Comparison of ENCODE assay signal across 22 cellular contexts in the genomic region with DNA sequence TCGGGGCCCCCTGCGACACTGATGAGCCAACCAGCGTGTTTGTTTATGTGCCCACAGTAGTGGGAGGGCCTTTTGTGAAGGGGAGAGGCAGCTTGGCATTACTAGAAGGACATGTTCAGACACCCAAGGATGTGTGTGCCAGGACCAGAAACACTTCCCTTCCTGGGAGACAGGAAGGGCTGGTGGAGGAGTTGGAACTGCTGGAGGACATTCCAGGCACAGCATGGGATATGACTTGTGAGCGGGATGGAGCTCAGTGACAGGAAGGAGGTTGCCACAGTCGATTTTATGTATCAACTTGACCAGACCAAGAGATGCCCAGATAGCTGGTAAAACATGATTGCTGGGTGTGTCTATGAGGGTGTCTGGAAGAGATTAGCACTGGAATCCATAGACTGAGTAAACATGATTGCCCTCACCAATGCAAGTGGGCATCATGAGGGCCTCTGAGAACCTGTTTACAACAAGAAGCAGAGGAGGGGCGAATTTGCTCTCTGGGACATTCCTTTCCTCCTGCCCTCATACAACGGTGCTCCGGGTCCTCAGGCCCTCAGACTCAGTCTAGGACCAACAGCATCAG.
A peak's percentile ranks its signal among the peaks of the same experiment; 100 is the strongest.
DNase-seq lines count a peak whose midpoint lies in the region; ATAC-seq, FAIRE-seq and TF ChIP-seq lines count a peak whose summit lies in the region.
"Had no signal": no experiment of that assay in that cellular context is flagged by ENCODE, and none has a peak within 500 bp of the region (broad histone marks: within the 10 kb centered on the region; RNA-seq: fewer than 3 reads in every experiment).

No MANE protein-coding gene starts in this region.

- no peaks in the 10 kb centered on the region for H3K23me2 ChIP-seq in H1 (ENCODE audit: low read depth, low read length)

- CTCF ChIA-PET in SK-N-SH (lab: Yijun Ruan, JAX): interaction anchor here (1.0 to 1.9 kb wide), 2 partner anchors 10 to 257 kb away, joined by 4 to 9 read pairs; no protein-coding TSS in a partner anchor
- CTCF ChIA-PET in HEK293 (lab: Yijun Ruan, JAX): interaction anchor here (0.7 kb wide), 2 partner anchors 158 to 275 kb away, joined by 3 to 4 read pairs; no protein-coding TSS in a partner anchor
- CTCF ChIA-PET in H1 (lab: Charles Lee; ENCODE audit: partially characterized antibody): interaction anchor here (0.6 to 2.0 kb wide), 3 partner anchors 10 to 103 kb away, joined by 3 to 6 read pairs (median 3); no protein-coding TSS in a partner anchor

- ATAC-seq in SK-N-SH treated with all-trans-retinoic acid at 6 μM for 48 hours (no peak), GM21717 (IDR thresholded peaks at IDR 0.05; ENCODE audit: unreplicated experiment) (no peak)
- ATAC-seq: CD8-positive, alpha-beta T cell; K562 had no signal

- H3K9ac ChIP-seq in SK-N-SH (no peak overlapping the region), H1 (replicated peaks in 1 of 4; ENCODE audit: extremely low read depth in 1 of 4, low read depth in 3 of 4, low read length in 3 of 4) (no peak overlapping the region)
- H3K9ac ChIP-seq: BLaER1 treated with 17β-estradiol and CSF1 and Interleukin-3, amounts not matched to agents 10 nM and 100 nM had no signal

- no peak overlapping the region for H4K5ac ChIP-seq in H1 (ENCODE audit: insufficient read length, low read depth, low read length)

- H3K18ac ChIP-seq in H1 (ENCODE audit: extremely low read depth, low read length): 0 out of 2 replicates have a peak overlapping the region, but pooled peaks have one; percentile 21

- H2BK15ac ChIP-seq in H1 (ENCODE audit: low read length): no peak overlapping the region

- no peak overlapping the region for H4K8ac ChIP-seq in H1 (ENCODE audit: extremely low read depth, insufficient read depth, low read length)

- no peak for TF ChIP-seq RAD21 in SK-N-SH (IDR thresholded peaks at IDR 0.05; ENCODE audit: low read length)
- TF ChIP-seq RAD21 in H1 (IDR thresholded peaks at IDR 0.05 in 1 of 2, conservative IDR thresholded peaks at IDR 0.05 in 1 of 2; ENCODE audit: low read depth in 2 of 2, low read length in 2 of 2): no peak

- no peaks in the 10 kb centered on the region for H4K20me1 ChIP-seq in SK-N-SH (ENCODE audit: insufficient read depth)
- no peaks in the 10 kb centered on the region for H4K20me1 ChIP-seq in H1 (replicated peaks in 1 of 2; ENCODE audit: control insufficient read depth in 1 of 2, insufficient read depth in 2 of 2, low read length in 2 of 2)

- H3K4ac ChIP-seq in H1 (replicated peaks; ENCODE audit: insufficient read length, low read depth, low read length): no peak overlapping the region

- H3K27ac ChIP-seq in SK-N-SH (ENCODE audit: low read depth in 2 of 2, low read length in 1 of 2) (peak overlapping the region in 1 of 2 experiments; percentile 68; a peak in 2 of 4 replicates), HEK293 (ENCODE audit: extremely low read depth, low read depth, low read length) (no peak overlapping the region), H1 (ENCODE audit: low read depth, low read length) (no peak overlapping the region), prostate gland (no peak overlapping the region)
- H3K27ac ChIP-seq: 22Rv1; BLaER1 treated with 17β-estradiol and CSF1 and Interleukin-3, amounts not matched to agents 10 nM and 100 nM; SK-N-MC had no signal

- POLR2A ChIA-PET in SK-N-SH (lab: Yijun Ruan, JAX): no interaction called here
- POLR2A ChIA-PET in HEK293 (lab: Yijun Ruan, JAX): interaction anchor here (2.6 kb wide), 1 partner anchor 8 kb away, joined by 5 read pairs; no protein-coding TSS in a partner anchor
- POLR2A ChIA-PET in H1 (lab: Charles Lee; ENCODE audit: partially characterized antibody): interaction anchor here (1.8 kb wide), 1 partner anchor 104 kb away, joined by 5 read pairs; no protein-coding TSS in a partner anchor

- H4K91ac ChIP-seq in H1 (replicated peaks; ENCODE audit: insufficient read length, low read length): no peak overlapping the region

- H3K79me2 ChIP-seq in SK-N-SH (ENCODE audit: insufficient read depth) (no peaks in the 10 kb centered on the region), H1 (ENCODE audit: control insufficient read depth in 1 of 2, insufficient read depth in 2 of 2, low read length in 2 of 2) (no peaks in the 10 kb centered on the region)

- FAIRE-seq in H1 (lab: Jason Lieb, UNC): no peak
- FAIRE-seq: GM19239, H54, K562 had no signal

- TF ChIP-seq CTCF in SK-N-SH (IDR thresholded peaks at IDR 0.05) (no peak), HEK293 (tag by site-specific recombination; IDR thresholded peaks at IDR 0.05) (no peak), H1 (IDR thresholded peaks at IDR 0.05; ENCODE audit: control extremely low read depth in 1 of 3, insufficient read depth in 1 of 3, low read depth in 1 of 3, low read length in 3 of 3) (no peak), prostate gland (IDR thresholded peaks at IDR 0.05) (no peak)

- no peak overlapping the region for H3K14ac ChIP-seq in H1 (ENCODE audit: insufficient read length)

- no peak overlapping the region for H2BK120ac ChIP-seq in H1 (replicated peaks; ENCODE audit: low read depth, low read length)

- peak overlapping the region; percentile 52; the same call in 1 of the 2 replicates for H2BK20ac ChIP-seq in H1 (ENCODE audit: low read length)

- H3K79me1 ChIP-seq in H1 (ENCODE audit: low read depth, low read length): no peaks in the 10 kb centered on the region

- H2AFZ ChIP-seq in SK-N-SH (ENCODE audit: low read depth) (no peak overlapping the region), H1 (ENCODE audit: low read length) (no peak overlapping the region)

- no peaks in the 10 kb centered on the region for H3K9me2 ChIP-seq in SK-N-SH

- H3K36me3 ChIP-seq in SK-N-SH (replicated peaks in 1 of 2; ENCODE audit: control insufficient read depth in 1 of 2, insufficient read depth in 2 of 2, low read length in 1 of 2) (no peaks in the 10 kb centered on the region), HEK293 (ENCODE audit: control insufficient read depth in 2 of 2, insufficient read depth in 1 of 2, low read length in 2 of 2) (no peaks in the 10 kb centered on the region), H1 (ENCODE audit: control insufficient read depth in 2 of 4, insufficient read depth in 4 of 4, low read length in 3 of 4) (no peaks in the 10 kb centered on the region), prostate gland (no peaks in the 10 kb centered on the region)
- H3K36me3 ChIP-seq: BLaER1 treated with 17β-estradiol and CSF1 and Interleukin-3, amounts not matched to agents 10 nM and 100 nM had no signal

- H3K4me1 ChIP-seq in SK-N-SH (ENCODE audit: control insufficient read depth in 1 of 2, insufficient read depth in 2 of 2, low read depth in 1 of 2, low read length in 1 of 2) (peaks cover 13 to 67% of the 10 kb centered on the region in 2 experiments; a peak in 3 of 4 replicates), HEK293 (ENCODE audit: control insufficient read depth, insufficient read depth, low read length) (peaks cover 21% of the 10 kb centered on the region), H1 (replicated peaks in 1 of 4; ENCODE audit: control insufficient read depth in 3 of 4, insufficient read depth in 4 of 4, low read length in 3 of 4) (peaks cover 1 to 3% (median 2%) of the 10 kb centered on the region in 4 experiments; a peak in 5 of 7 replicates), prostate gland (replicated peaks) (no peaks in the 10 kb centered on the region)

- no peak overlapping the region for H2BK5ac ChIP-seq in H1 (ENCODE audit: low read depth, low read length)

- no peak for TF ChIP-seq POLR2A in H1 (IDR thresholded peaks at IDR 0.05; ENCODE audit: control extremely low read depth in 1 of 2, low read depth in 2 of 2, low read length in 2 of 2)
- TF ChIP-seq POLR2A in prostate gland (IDR thresholded peaks at IDR 0.05): no peak

- DNase-seq in SK-N-SH (peak; percentile 33), H1 (ENCODE audit: low read depth in 1 of 2, low spot score in 2 of 2) (no peak), prostate gland (ENCODE audit: low spot score) (peak; percentile 28), NCI-H2196 treated with DMSO at 0.1 percent for 48 hours (lab: John Stamatoyannopoulos, UW; ENCODE audit: unreplicated experiment) (no peak), NCI-H146 (lab: John Stamatoyannopoulos, UW) (no peak)
- DNase-seq: CD8-positive, alpha-beta T cell; EL; GF-D8; NCI-H1105 treated with DMSO at 0.1 percent for 48 hours; NCI-H1694 treated with DMSO at 0.1 percent for 48 hours; NCI-H446 treated with DMSO at 0.1 percent for 48 hours; NCI-H526 treated with DMSO at 0.1 percent for 48 hours; SHP77 treated with DMSO at 0.1 percent for 48 hours had no signal

- H3K4me3 ChIP-seq in SK-N-SH (ENCODE audit: low read depth in 2 of 2, low read length in 1 of 2): no peak overlapping the region
- H3K4me3 ChIP-seq in HEK293 (ENCODE audit: low read depth, low read length): no peak overlapping the region
- no peak overlapping the region for H3K4me3 ChIP-seq in H1 (ENCODE audit: extremely low read depth in 1 of 4, insufficient read depth in 2 of 4, low read depth in 3 of 4, low read length in 4 of 4)
- no peak overlapping the region for H3K4me3 ChIP-seq in prostate gland
- H3K4me3 ChIP-seq: BLaER1 treated with 17β-estradiol and CSF1 and Interleukin-3, amounts not matched to agents 10 nM and 100 nM; K562; SK-N-MC had no signal

- WGBS in SK-N-SH (ENCODE audit: low lambda C conversion rate): 81% methylated on average over 7 of the region's 8 CpGs
- 88% methylated on average over 8 of the region's 8 CpGs; no CpG with 5 or more reads in 1 of the 2 experiments for WGBS in H1 (ENCODE audit: extremely low coverage in 1 of 2, insufficient coverage in 1 of 2, insufficient read length in 1 of 2, insufficient replicate concordance in 2 of 2, low coverage in 1 of 2, low lambda C conversion rate in 2 of 2, missing lambda C conversion rate in 1 of 2), 2 experiments
- 68% methylated on average over 8 of the region's 8 CpGs for WGBS in prostate gland

- no peak overlapping the region for H2AK5ac ChIP-seq in H1 (ENCODE audit: low read depth, low read length)

- H3K23ac ChIP-seq in H1 (ENCODE audit: insufficient read length): no peak overlapping the region

- no peak overlapping the region for H3K4me2 ChIP-seq in SK-N-SH
- no peak overlapping the region for H3K4me2 ChIP-seq in H1 (ENCODE audit: insufficient read depth in 1 of 2, low read depth in 2 of 2, low read length in 2 of 2)
- H3K4me2 ChIP-seq: BLaER1 treated with 17β-estradiol and CSF1 and Interleukin-3, amounts not matched to agents 10 nM and 100 nM had no signal

- H3K27me3 ChIP-seq in SK-N-SH (ENCODE audit: insufficient read depth): no peaks in the 10 kb centered on the region
- no peaks in the 10 kb centered on the region; a peak in 2 of 7 replicates for H3K27me3 ChIP-seq in H1 (replicated peaks in 1 of 4; ENCODE audit: control insufficient read depth in 3 of 4, extremely low read depth in 1 of 4, insufficient read depth in 3 of 4, low read length in 3 of 4)
- no peaks in the 10 kb centered on the region for H3K27me3 ChIP-seq in prostate gland (replicated peaks; ENCODE audit: insufficient read depth)

- 0 out of 2 replicates have a peak overlapping the region, but pooled peaks have one; percentile 13 for H2BK12ac ChIP-seq in H1 (ENCODE audit: low read depth, low read length)

- no peaks in the 10 kb centered on the region for H3K9me3 ChIP-seq in SK-N-SH
- no peaks in the 10 kb centered on the region for H3K9me3 ChIP-seq in HEK293 (ENCODE audit: control insufficient read depth, insufficient read depth, low read depth, low read length)
- H3K9me3 ChIP-seq in H1 (ENCODE audit: insufficient read depth in 2 of 2, low read depth in 1 of 2, low read length in 1 of 2): no peaks in the 10 kb centered on the region
- H3K9me3 ChIP-seq in prostate gland: no peaks in the 10 kb centered on the region
- H3K9me3 ChIP-seq: BLaER1 treated with 17β-estradiol and CSF1 and Interleukin-3, amounts not matched to agents 10 nM and 100 nM had no signal

- no peak overlapping the region for H3K56ac ChIP-seq in H1 (replicated peaks; ENCODE audit: insufficient read length, low read depth, low read length)

- no peaks in the 10 kb centered on the region for H3F3A ChIP-seq in SK-N-SH (replicated peaks; ENCODE audit: insufficient read depth)

- intact Hi-C loops in prostate gland (cut with DNase I): loop anchor here (10.0 kb wide), 1 partner anchor 499 kb away; no protein-coding TSS in a partner anchor

- TF ChIP-seq EP300 in SK-N-SH (IDR thresholded peaks at IDR 0.05; ENCODE audit: borderline replicate concordance in 1 of 2, low read depth in 1 of 2, low read length in 1 of 2) (no peak), H1 (IDR thresholded peaks at IDR 0.05; ENCODE audit: borderline replicate concordance in 1 of 2, low read depth in 2 of 2, low read length in 2 of 2) (no peak)

Comparison
In these comparisons a context has a peak if more than half of its experiments do, and no peak if none do; other contexts are left out.
1. DNase-seq: peak in SK-N-SH (single experiment) and prostate gland (single experiment); none in H1 (0 of 2), NCI-H2196 treated with DMSO at 0.1 percent for 48 hours (single experiment) and NCI-H146 (single experiment).